ENCODE assay signal across 32 cellular contexts in genomic region chr6:80156204-80156603, GRCh38.
"Had no signal": no experiment of that assay in that cellular context is flagged by ENCODE, and none has a peak within 500 bp of the region (broad histone marks: within the 10 kb centered on the region; RNA-seq: fewer than 3 reads in every experiment).

No MANE protein-coding gene starts in this region.

- DNase-seq: activated CD4-positive, alpha-beta T cell treated with anti-CD3 and anti-CD28 coated beads for 1 hour; activated CD4-positive, alpha-beta T cell treated with anti-CD3 and anti-CD28 coated beads for 36 hours; activated CD4-positive, alpha-beta T cell treated with anti-CD3 and anti-CD28 coated beads for 48 hours; activated CD4-positive, alpha-beta T cell treated with anti-CD3 and anti-CD28 coated beads, Interleukin-2, amount 10 ng/mL, durations not matched to agents 7 days and 5 days; activated CD4-positive, alpha-beta T cell treated with anti-CD3 and anti-CD28 coated beads, Interleukin-2, amount 50 U/mL, for 48 hours; activated CD4-positive, CD25-positive, alpha-beta regulatory T cell; activated CD8-positive, alpha-beta memory T cell treated with anti-CD3 and anti-CD28 coated beads, Interleukin-2, amount 50 U/mL, for 4 hours; activated CD8-positive, alpha-beta T cell treated with anti-CD3 and anti-CD28 coated beads for 36 hours; activated effector memory CD4-positive, alpha-beta T cell treated with anti-CD3 and anti-CD28 coated beads, Interleukin-2, amount 50 U/mL, for 16 hours; activated gamma-delta T cell treated with Interleukin-2 at 50 U/mL for 16 hours; activated naive CD4-positive, alpha-beta T cell; activated naive CD4-positive, alpha-beta T cell treated with anti-CD3 and anti-CD28 coated beads for 36 hours; activated naive CD4-positive, alpha-beta T cell treated with anti-CD3 and anti-CD28 coated beads, Interleukin-2, amount 50 U/mL, for 16 hours; activated naive CD8-positive, alpha-beta T cell treated with anti-CD3 and anti-CD28 coated beads for 36 hours; activated T-cell treated with anti-CD3 and anti-CD28 coated beads for 4 hours; activated T-cell treated with anti-CD3 and anti-CD28 coated beads, Interleukin-2, amount 50 U/mL, for 1 hour; activated T-cell treated with anti-CD3 and anti-CD28 coated beads, Interleukin-2, amount 50 U/mL, for 4 hours; activated T-cell treated with anti-CD3 and anti-CD28 coated beads, Interleukin-2, amount 50 U/mL, for 72 hours; adrenal gland; amniotic stem cell; aorta; body of pancreas; brain microvascular endothelial cell; central memory CD4-positive, alpha-beta T cell; T-helper 1 cell; T-helper 2 cell; T-helper 9 cell; WERI-Rb-1 had no signal

- ATAC-seq: activated CD4-positive, alpha-beta T cell treated with anti-CD3 and anti-CD28 coated beads for 36 hours; activated CD4-positive, CD25-positive, alpha-beta regulatory T cell treated with anti-CD3 and anti-CD28 coated beads, Interleukin-2, amount 50 U/mL, for 24 hours; activated CD8-positive, alpha-beta T cell treated with anti-CD3 and anti-CD28 coated beads for 36 hours; activated naive CD4-positive, alpha-beta T cell treated with anti-CD3 and anti-CD28 coated beads, Interleukin-2, amount 50 U/mL, for 72 hours; activated T-cell treated with anti-CD3 and anti-CD28 coated beads, Interleukin-2, amount 50 U/mL, for 4 hours; activated T-cell treated with anti-CD3 and anti-CD28 coated beads, Interleukin-2, amount 50 U/mL, for 72 hours; activated T-helper 17 cell treated with anti-CD3 and anti-CD28 coated beads, Interleukin-2, amount 50 U/mL, for 72 hours; body of pancreas; WTC11 had no signal
